In the genomic region with DNA sequence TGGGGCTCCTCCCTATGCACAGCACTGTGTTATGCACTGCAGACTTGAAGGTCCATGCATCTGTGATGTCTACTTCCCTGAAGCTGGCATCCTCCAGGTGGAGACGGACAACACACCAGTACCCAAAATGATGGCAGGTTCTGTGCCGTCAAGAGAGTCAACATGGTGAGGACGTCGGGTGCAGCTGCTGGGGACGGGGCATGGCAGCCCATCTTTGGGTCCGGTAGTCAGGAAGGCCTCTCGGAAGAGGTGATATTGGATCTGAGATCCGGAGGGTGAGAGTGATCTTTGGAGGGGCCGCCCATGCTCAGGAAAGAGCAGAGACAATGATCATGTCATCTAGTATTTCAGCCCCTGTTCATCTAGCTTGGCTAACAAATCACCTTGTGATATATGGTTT, we compare ENCODE assay signal across 32 cellular contexts.
"Had no signal": no experiment of that assay in that cellular context is flagged by ENCODE, and none has a peak within 500 bp of the region (broad histone marks: within the 10 kb centered on the region; RNA-seq: fewer than 3 reads in every experiment).

No MANE protein-coding gene starts in this region.

- DNase-seq: activated CD4-positive, alpha-beta T cell treated with anti-CD3 and anti-CD28 coated beads for 1 hour; activated CD4-positive, alpha-beta T cell treated with anti-CD3 and anti-CD28 coated beads, Interleukin-2, amount 10 ng/mL, durations not matched to agents 24 days and 14 days; activated CD4-positive, alpha-beta T cell treated with anti-CD3 and anti-CD28 coated beads, Interleukin-2, amount 50 U/mL, for 4 hours; activated CD4-positive, CD25-positive, alpha-beta regulatory T cell; activated CD8-positive, alpha-beta T cell treated with anti-CD3 and anti-CD28 coated beads for 36 hours; activated effector memory CD4-positive, alpha-beta T cell treated with Interleukin-2 at 50 U/mL for 16 hours; activated naive CD4-positive, alpha-beta T cell; activated naive CD4-positive, alpha-beta T cell treated with anti-CD3 and anti-CD28 coated beads, Interleukin-2, amount 50 U/mL, for 16 hours; activated naive CD8-positive, alpha-beta T cell treated with anti-CD3 and anti-CD28 coated beads for 36 hours; activated T-cell treated with anti-CD3 and anti-CD28 coated beads, Interleukin-2, amount 50 U/mL, for 48 hours; amniotic stem cell; aorta; brain microvascular endothelial cell; central memory CD4-positive, alpha-beta T cell; MM.1S; MV-4-11; NCI-H1092; NCI-H1436 treated with DMSO at 0.1 percent for 48 hours; NCI-H187; NCI-H2081; NCI-H226; NCI-H446 treated with DMSO at 0.1 percent for 48 hours; NCI-H524 treated with DMSO at 0.1 percent for 48 hours; PC-3; Right ventricle myocardium superior; SW 1271; T-helper 1 cell; T-helper 2 cell; T-helper 9 cell; WERI-Rb-1 had no signal

- H3K27ac ChIP-seq: brain microvascular endothelial cell, KMS-11, RWPE1, WERI-Rb-1 had no signal

- H3K27me3 ChIP-seq: brain microvascular endothelial cell had no signal

- H3K4me1 Mint-ChIP-seq: activated CD4-positive, alpha-beta T cell treated with anti-CD3 and anti-CD28 coated beads, Interleukin-2, amount 10 ng/mL, durations not matched to agents 24 days and 14 days; activated naive CD8-positive, alpha-beta T cell treated with anti-CD3 and anti-CD28 coated beads for 36 hours had no signal

- H3K36me3 ChIP-seq: brain microvascular endothelial cell, WERI-Rb-1 had no signal

- ATAC-seq: activated CD8-positive, alpha-beta T cell treated with anti-CD3 and anti-CD28 coated beads for 36 hours; PC-3 had no signal

- H3K9ac ChIP-seq: KMS-11 had no signal

- H3K4me2 ChIP-seq: KMS-11 had no signal

- H3K9me3 Mint-ChIP-seq: activated CD4-positive, alpha-beta T cell treated with anti-CD3 and anti-CD28 coated beads, Interleukin-2, amount 10 ng/mL, durations not matched to agents 24 days and 14 days; activated CD8-positive, alpha-beta T cell treated with anti-CD3 and anti-CD28 coated beads for 36 hours; activated naive CD8-positive, alpha-beta T cell treated with anti-CD3 and anti-CD28 coated beads for 36 hours had no signal

- H3K27ac Mint-ChIP-seq: activated CD4-positive, alpha-beta T cell treated with anti-CD3 and anti-CD28 coated beads, Interleukin-2, amount 10 ng/mL, durations not matched to agents 24 days and 14 days; activated CD8-positive, alpha-beta T cell treated with anti-CD3 and anti-CD28 coated beads for 36 hours; activated naive CD8-positive, alpha-beta T cell treated with anti-CD3 and anti-CD28 coated beads for 36 hours had no signal

- H3K27me3 Mint-ChIP-seq: activated CD8-positive, alpha-beta T cell treated with anti-CD3 and anti-CD28 coated beads for 36 hours had no signal

- H3K36me3 Mint-ChIP-seq: activated naive CD8-positive, alpha-beta T cell treated with anti-CD3 and anti-CD28 coated beads for 36 hours had no signal

- H3K4me3 Mint-ChIP-seq: activated CD4-positive, alpha-beta T cell treated with anti-CD3 and anti-CD28 coated beads, Interleukin-2, amount 10 ng/mL, durations not matched to agents 24 days and 14 days; activated CD8-positive, alpha-beta T cell treated with anti-CD3 and anti-CD28 coated beads for 36 hours; activated naive CD8-positive, alpha-beta T cell treated with anti-CD3 and anti-CD28 coated beads for 36 hours had no signal
